Comparison of ENCODE assay signal across 2 cellular contexts in the genomic region with DNA sequence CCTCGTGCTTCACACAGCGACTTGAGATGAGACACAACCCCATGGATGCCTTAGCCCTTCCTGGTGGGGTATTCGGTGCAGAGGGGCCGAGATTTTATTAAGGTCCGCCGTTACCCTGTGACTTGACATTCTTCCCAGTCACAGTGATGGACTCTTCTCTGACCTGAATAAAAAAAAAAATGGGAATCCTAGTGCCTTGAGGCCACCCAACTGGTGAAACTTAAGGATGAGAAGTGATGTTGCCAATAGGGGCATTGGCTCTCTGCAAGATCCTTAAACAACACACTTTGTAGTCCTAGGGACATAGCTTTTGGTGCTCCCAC.
TF ChIP-seq lines count a peak whose summit lies in the region.

No MANE protein-coding gene starts in this region.

TF ChIP-seq in SK-N-SH, 30 proteins besides CTCF, POLR2A, EP300 and RAD21 (continued from another document):
- TF ChIP-seq, protein P1, sequence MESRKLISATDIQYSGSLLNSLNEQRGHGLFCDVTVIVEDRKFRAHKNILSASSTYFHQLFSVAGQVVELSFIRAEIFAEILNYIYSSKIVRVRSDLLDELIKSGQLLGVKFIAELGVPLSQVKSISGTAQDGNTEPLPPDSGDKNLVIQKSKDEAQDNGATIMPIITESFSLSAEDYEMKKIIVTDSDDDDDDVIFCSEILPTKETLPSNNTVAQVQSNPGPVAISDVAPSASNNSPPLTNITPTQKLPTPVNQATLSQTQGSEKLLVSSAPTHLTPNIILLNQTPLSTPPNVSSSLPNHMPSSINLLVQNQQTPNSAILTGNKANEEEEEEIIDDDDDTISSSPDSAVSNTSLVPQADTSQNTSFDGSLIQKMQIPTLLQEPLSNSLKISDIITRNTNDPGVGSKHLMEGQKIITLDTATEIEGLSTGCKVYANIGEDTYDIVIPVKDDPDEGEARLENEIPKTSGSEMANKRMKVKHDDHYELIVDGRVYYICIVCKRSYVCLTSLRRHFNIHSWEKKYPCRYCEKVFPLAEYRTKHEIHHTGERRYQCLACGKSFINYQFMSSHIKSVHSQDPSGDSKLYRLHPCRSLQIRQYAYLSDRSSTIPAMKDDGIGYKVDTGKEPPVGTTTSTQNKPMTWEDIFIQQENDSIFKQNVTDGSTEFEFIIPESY (IDR thresholded peaks at IDR 0.05; ENCODE audit: borderline replicate concordance, low read depth): no peak

TF ChIP-seq in WTC11, 78 proteins besides CTCF, POLR2A, EP300 and RAD21 (continued from another document):
- TF ChIP-seq, protein P2, sequence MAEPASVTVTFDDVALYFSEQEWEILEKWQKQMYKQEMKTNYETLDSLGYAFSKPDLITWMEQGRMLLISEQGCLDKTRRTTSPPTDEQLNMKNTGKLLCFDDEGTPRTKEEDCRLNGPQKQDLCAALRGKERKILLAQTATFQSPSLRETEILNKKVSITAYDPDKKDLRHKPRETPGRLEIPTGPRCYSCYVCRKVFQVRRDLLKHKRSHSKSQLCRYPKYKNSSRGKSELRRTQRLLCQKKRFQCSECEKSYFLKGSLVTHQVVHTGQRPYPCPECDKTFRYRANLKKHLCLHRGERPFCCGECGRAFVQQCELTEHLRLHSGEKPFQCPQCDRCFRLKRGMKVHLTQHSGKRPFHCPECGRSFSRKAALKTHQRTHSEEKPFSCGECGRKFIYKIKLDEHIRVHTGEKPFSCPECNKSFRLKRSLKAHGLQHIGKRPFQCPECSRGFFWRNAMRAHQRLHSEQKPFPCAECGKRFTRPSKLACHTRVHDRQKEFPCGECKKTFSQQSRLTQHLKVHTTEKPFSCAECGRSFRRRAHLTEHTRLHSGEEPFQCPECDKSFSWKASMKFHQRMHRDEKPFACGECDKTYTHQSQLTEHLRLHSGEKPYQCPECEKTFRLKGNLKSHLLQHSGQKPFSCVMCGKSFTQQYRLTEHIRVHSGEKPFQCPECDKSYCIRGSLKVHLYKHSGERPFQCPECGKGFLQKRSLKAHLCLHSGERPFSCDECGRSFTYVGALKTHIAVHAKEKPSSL (CRISPR knock-in tag; conservative IDR thresholded peaks at IDR 0.05): no peak
- TF ChIP-seq ZNF138 (CRISPR knock-in tag; conservative IDR thresholded peaks at IDR 0.05) (no peak), ZNF317 (CRISPR knock-in tag; IDR thresholded peaks at IDR 0.05; ENCODE audit: borderline replicate concordance, low read depth) (no peak), FOXP1 (CRISPR knock-in tag; IDR thresholded peaks at IDR 0.05; ENCODE audit: borderline replicate concordance) (no peak), ZBTB21 (CRISPR knock-in tag; IDR thresholded peaks at IDR 0.05; ENCODE audit: borderline replicate concordance) (no peak), TEAD1 (CRISPR knock-in tag; IDR thresholded peaks at IDR 0.05) (0 out of 2 replicates have a peak, but pooled peaks have one; percentile 5), NR1H2 (CRISPR knock-in tag; IDR thresholded peaks at IDR 0.05) (no peak), SMAD4 (CRISPR knock-in tag; IDR thresholded peaks at IDR 0.05) (no peak), USF1 (CRISPR knock-in tag; IDR thresholded peaks at IDR 0.05) (no peak), E2F1 (CRISPR knock-in tag; IDR thresholded peaks at IDR 0.05) (no peak), ZNF232 (CRISPR knock-in tag; IDR thresholded peaks at IDR 0.05) (no peak), ZNF423 (CRISPR knock-in tag; IDR thresholded peaks at IDR 0.05) (no peak)
- TF ChIP-seq, protein P3, sequence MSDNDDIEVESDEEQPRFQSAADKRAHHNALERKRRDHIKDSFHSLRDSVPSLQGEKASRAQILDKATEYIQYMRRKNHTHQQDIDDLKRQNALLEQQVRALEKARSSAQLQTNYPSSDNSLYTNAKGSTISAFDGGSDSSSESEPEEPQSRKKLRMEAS (CRISPR knock-in tag; IDR thresholded peaks at IDR 0.05): peak; percentile 8
- TF ChIP-seq, protein P4, sequence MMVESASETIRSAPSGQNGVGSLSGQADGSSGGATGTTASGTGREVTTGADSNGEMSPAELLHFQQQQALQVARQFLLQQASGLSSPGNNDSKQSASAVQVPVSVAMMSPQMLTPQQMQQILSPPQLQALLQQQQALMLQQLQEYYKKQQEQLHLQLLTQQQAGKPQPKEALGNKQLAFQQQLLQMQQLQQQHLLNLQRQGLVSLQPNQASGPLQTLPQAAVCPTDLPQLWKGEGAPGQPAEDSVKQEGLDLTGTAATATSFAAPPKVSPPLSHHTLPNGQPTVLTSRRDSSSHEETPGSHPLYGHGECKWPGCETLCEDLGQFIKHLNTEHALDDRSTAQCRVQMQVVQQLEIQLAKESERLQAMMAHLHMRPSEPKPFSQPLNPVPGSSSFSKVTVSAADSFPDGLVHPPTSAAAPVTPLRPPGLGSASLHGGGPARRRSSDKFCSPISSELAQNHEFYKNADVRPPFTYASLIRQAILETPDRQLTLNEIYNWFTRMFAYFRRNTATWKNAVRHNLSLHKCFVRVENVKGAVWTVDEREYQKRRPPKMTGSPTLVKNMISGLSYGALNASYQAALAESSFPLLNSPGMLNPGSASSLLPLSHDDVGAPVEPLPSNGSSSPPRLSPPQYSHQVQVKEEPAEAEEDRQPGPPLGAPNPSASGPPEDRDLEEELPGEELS (CRISPR knock-in tag; IDR thresholded peaks at IDR 0.05): no peak
- TF ChIP-seq, protein P5, sequence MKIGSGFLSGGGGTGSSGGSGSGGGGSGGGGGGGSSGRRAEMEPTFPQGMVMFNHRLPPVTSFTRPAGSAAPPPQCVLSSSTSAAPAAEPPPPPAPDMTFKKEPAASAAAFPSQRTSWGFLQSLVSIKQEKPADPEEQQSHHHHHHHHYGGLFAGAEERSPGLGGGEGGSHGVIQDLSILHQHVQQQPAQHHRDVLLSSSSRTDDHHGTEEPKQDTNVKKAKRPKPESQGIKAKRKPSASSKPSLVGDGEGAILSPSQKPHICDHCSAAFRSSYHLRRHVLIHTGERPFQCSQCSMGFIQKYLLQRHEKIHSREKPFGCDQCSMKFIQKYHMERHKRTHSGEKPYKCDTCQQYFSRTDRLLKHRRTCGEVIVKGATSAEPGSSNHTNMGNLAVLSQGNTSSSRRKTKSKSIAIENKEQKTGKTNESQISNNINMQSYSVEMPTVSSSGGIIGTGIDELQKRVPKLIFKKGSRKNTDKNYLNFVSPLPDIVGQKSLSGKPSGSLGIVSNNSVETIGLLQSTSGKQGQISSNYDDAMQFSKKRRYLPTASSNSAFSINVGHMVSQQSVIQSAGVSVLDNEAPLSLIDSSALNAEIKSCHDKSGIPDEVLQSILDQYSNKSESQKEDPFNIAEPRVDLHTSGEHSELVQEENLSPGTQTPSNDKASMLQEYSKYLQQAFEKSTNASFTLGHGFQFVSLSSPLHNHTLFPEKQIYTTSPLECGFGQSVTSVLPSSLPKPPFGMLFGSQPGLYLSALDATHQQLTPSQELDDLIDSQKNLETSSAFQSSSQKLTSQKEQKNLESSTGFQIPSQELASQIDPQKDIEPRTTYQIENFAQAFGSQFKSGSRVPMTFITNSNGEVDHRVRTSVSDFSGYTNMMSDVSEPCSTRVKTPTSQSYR (CRISPR knock-in tag; IDR thresholded peaks at IDR 0.05): no peak
